ENCODE assay signal across 33 cellular contexts in genomic region chr7:158518915-158519640, GRCh38.
"Had no signal": no experiment of that assay in that cellular context is flagged by ENCODE, and none has a peak within 500 bp of the region (broad histone marks: within the 10 kb centered on the region; RNA-seq: fewer than 3 reads in every experiment).

No MANE protein-coding gene starts in this region.

- H3K4me1 ChIP-seq: SJSA1 had no signal

- DNase-seq: Karpas-422, MM.1S, MV-4-11, NCI-H1092, NCI-H1105, NCI-H1417, NCI-H1436, NCI-H146, NCI-H1694, NCI-H187, NCI-H1930, NCI-H2029 treated with DMSO at 0.1 percent for 48 hours, NCI-H2081 treated with DMSO at 0.1 percent for 48 hours, NCI-H2107, NCI-H2171, NCI-H226, NCI-H446 treated with DMSO at 0.1 percent for 48 hours, NCI-H510A, NCI-H524, NCI-H526, NCI-H69, NCI-H748 treated with DMSO at 0.1 percent for 48 hours, NCI-H82, PC-9, Right ventricle myocardium superior, SHP77 treated with DMSO at 0.1 percent for 48 hours, SK-N-SH, SW 1271 had no signal

- H3K4me3 ChIP-seq: PC-9, SJSA1 had no signal

- H3K36me3 ChIP-seq: SJSA1 had no signal

- FAIRE-seq: RCC 7860 had no signal

- H3K9me3 ChIP-seq: SJSA1 had no signal

- ATAC-seq: Panc1 had no signal

- H3K9ac ChIP-seq: KMS-11, SK-N-SH had no signal

- H3K27ac ChIP-seq: KMS-11, PC-9, RWPE1, SJSA1 had no signal
